In the genomic region with DNA sequence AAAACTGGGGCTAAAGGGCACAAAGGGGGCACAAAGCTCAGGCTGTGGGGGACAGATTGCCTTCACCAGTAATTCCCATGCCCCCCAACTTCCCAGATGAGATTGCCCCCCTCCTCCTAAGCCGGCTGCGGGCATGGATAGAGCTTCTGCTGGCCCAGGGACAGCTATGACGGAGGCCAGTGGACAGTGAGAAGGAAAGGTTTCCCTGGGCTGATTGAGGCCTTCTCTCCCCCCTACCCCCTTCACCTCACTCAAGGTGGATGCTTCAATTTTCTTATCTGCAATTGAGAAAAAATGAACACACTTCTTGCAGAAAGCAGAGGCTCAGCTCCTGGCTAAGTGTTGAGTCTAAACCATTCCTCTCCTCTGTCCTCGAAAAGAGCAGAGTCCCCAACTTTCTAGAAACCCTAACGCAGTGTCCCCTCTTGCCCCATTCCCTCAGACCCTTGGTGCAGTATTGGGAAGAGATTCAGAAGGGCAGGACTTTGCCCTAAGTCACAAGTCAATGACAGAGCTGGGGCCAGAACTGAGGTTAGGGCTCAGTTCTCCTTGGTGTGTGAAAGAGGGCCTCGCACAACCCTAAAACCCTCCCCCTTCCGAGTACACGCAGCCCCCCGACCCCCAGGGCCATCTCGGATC, we compare ENCODE assay signal across 8 cellular contexts. TPM values are rescaled to one million over a fixed set of nuclear protein-coding genes. Genes with fewer than 3 reads are reported as not detected.
DNase-seq lines count a peak whose midpoint lies in the region; ATAC-seq and TF ChIP-seq lines count a peak whose summit lies in the region.

No MANE protein-coding gene starts in this region.

- CTCF ChIA-PET in AG04449 (lab: Yijun Ruan, JAX), result interaction anchor here (0.6 to 5.9 kb wide), 11 partner anchors 8 to 589 kb away, joined by 3 to 60 read pairs (median 4); a partner anchor contains a TSS

- H3K9me3 ChIP-seq in MG63 (no peaks in the 10 kb centered on the region), ectodermal cell (ENCODE audit: control insufficient read depth, low read length) (no peaks in the 10 kb centered on the region), muscle layer of colon (ENCODE audit: low read length) (no peaks in the 10 kb centered on the region)

- TF ChIP-seq CTCF in AG04449 (IDR thresholded peaks at IDR 0.05; ENCODE audit: insufficient read depth, low read length, missing control alignments), result no peak

- H3K4me3 ChIP-seq in AG04449 (ENCODE audit: low read depth, low read length) (peak overlapping the region; percentile 84), MG63 (peak overlapping the region; percentile 95), ectodermal cell (ENCODE audit: insufficient read depth, low read depth, low read length) (peak overlapping the region; percentile 64), muscle layer of colon (ENCODE audit: low read depth in 1 of 2, low read length in 2 of 2) (peak overlapping the region; percentile 90 to 92)

- no peak for DNase-seq in AG04449 (ENCODE audit: low read depth, low spot score)
- no peak for DNase-seq in MG63
- DNase-seq in NCI-H146 treated with DMSO at 0.1 percent for 48 hours (lab: John Stamatoyannopoulos, UW; ENCODE audit: unreplicated experiment), result no peak
- DNase-seq in SK-N-DZ (ENCODE audit: low spot score), result no peak

- H3K4me1 ChIP-seq in ectodermal cell (ENCODE audit: control insufficient read depth, insufficient read depth, low read length) (peaks cover 47% of the 10 kb centered on the region), muscle layer of colon (ENCODE audit: insufficient read depth, low read length) (peaks cover 48% of the 10 kb centered on the region)

- peaks cover 49% of the 10 kb centered on the region for H3K36me3 ChIP-seq in MG63
- H3K36me3 ChIP-seq in ectodermal cell (ENCODE audit: control insufficient read depth, insufficient read depth, low read length), result no peaks in the 10 kb centered on the region
- no peaks in the 10 kb centered on the region for H3K36me3 ChIP-seq in muscle layer of colon (ENCODE audit: insufficient read depth, low read length)

- WGBS in ectodermal cell, 2 experiments, result 4 to 8% methylated on average over 9 to 10 of the region's 10 CpGs

- peak overlapping the region; percentile 100 for H3K9ac ChIP-seq in muscle layer of colon (ENCODE audit: low read length)

- H3K27ac ChIP-seq in ectodermal cell (ENCODE audit: insufficient read depth, low read depth, low read length, poor library complexity, severe bottlenecking), result no peak overlapping the region
- H3K27ac ChIP-seq in muscle layer of colon (ENCODE audit: low read depth, low read length), result peak overlapping the region; percentile 86

- H3K27me3 ChIP-seq in MG63 (no peaks in the 10 kb centered on the region), ectodermal cell (ENCODE audit: control insufficient read depth, insufficient read depth, low read length, poor library complexity, severe bottlenecking) (no peaks in the 10 kb centered on the region), muscle layer of colon (ENCODE audit: control insufficient read depth in 1 of 2, insufficient read depth in 2 of 2, low read length in 2 of 2) (no peaks in the 10 kb centered on the region)

- POLR2A ChIA-PET in AG04449 (lab: Yijun Ruan, JAX), result interaction anchor here (1.1 to 6.1 kb wide), 9 partner anchors 10 to 433 kb away, joined by 3 to 91 read pairs (median 7); a partner anchor contains a TSS

- no peak for ATAC-seq in GM18511 (IDR thresholded peaks at IDR 0.05; ENCODE audit: unreplicated experiment)
- ATAC-seq in GM18861 (IDR thresholded peaks at IDR 0.05; ENCODE audit: unreplicated experiment), result no peak

RNA-seq across cellular contexts. Expression of a gene that starts 0.8 kb away (rescaled TPM):
- total RNA-seq in MG63 (2014; rRNA removed; shearing (Covaris generic); ENCODE audit: low replicate concordance), result 204 and 214 TPM in 2 replicates
- 32.1 TPM for polyA plus RNA-seq in ectodermal cell (2013, experiment 1 of 4)
- 31.7 TPM for polyA plus RNA-seq in ectodermal cell (2013, experiment 2 of 4)
- 21.0 TPM for polyA plus RNA-seq in ectodermal cell (2013, experiment 3 of 4)
- polyA plus RNA-seq in ectodermal cell (2013, experiment 4 of 4), result 22.8 TPM
- polyA plus RNA-seq in SK-N-DZ (2014; cell fraction: cytosol; rRNA removed), result 1.7 and 2.4 TPM in 2 replicates
- polyA plus RNA-seq in SK-N-DZ (2014; cell fraction: nucleus; rRNA removed), result 0.69 and 0.95 TPM in 2 replicates

RNA-seq across cellular contexts. Expression of a gene that starts 15.5 kb away (rescaled TPM):
- 24.5 and 32.3 TPM in 2 replicates for total RNA-seq in MG63 (2014; rRNA removed; shearing (Covaris generic); ENCODE audit: low replicate concordance)
- polyA plus RNA-seq in ectodermal cell (2013, experiment 1 of 4), result 27.1 TPM
- polyA plus RNA-seq in ectodermal cell (2013, experiment 2 of 4), result 26.4 TPM
- 15.9 TPM for polyA plus RNA-seq in ectodermal cell (2013, experiment 3 of 4)
- 19.4 TPM for polyA plus RNA-seq in ectodermal cell (2013, experiment 4 of 4)
- 16.3 and 41.5 TPM in 2 replicates for polyA plus RNA-seq in SK-N-DZ (2014; cell fraction: cytosol; rRNA removed)
- 7.9 and 12.1 TPM in 2 replicates for polyA plus RNA-seq in SK-N-DZ (2014; cell fraction: nucleus; rRNA removed)

RNA-seq across cellular contexts. Expression of a gene that starts 30.7 kb away (rescaled TPM):
- total RNA-seq in MG63 (2014; rRNA removed; shearing (Covaris generic); ENCODE audit: low replicate concordance), result not detected in 2 replicates
- not detected for polyA plus RNA-seq in ectodermal cell (2013, experiment 1 of 4)
- polyA plus RNA-seq in ectodermal cell (2013, experiment 2 of 4), result not detected
- polyA plus RNA-seq in ectodermal cell (2013, experiment 3 of 4), result not detected
- polyA plus RNA-seq in ectodermal cell (2013, experiment 4 of 4), result not detected
- not detected in 2 replicates for polyA plus RNA-seq in SK-N-DZ (2014; cell fraction: cytosol; rRNA removed)
- polyA plus RNA-seq in SK-N-DZ (2014; cell fraction: nucleus; rRNA removed), result not detected in 2 replicates

RNA-seq across cellular contexts. Expression of a gene that starts 39.3 kb away (rescaled TPM):
- not detected in 2 replicates for total RNA-seq in MG63 (2014; rRNA removed; shearing (Covaris generic); ENCODE audit: low replicate concordance)
- polyA plus RNA-seq in ectodermal cell (2013, experiment 1 of 4), result not detected
- 0.12 TPM for polyA plus RNA-seq in ectodermal cell (2013, experiment 2 of 4)
- not detected for polyA plus RNA-seq in ectodermal cell (2013, experiment 3 of 4)
- 0.16 TPM for polyA plus RNA-seq in ectodermal cell (2013, experiment 4 of 4)
- 0.10 TPM in 1 of 2 replicates, not detected in the other for polyA plus RNA-seq in SK-N-DZ (2014; cell fraction: cytosol; rRNA removed)
- not detected in 2 replicates for polyA plus RNA-seq in SK-N-DZ (2014; cell fraction: nucleus; rRNA removed)

RNA-seq across cellular contexts. Expression of a gene that starts 40.8 kb away (rescaled TPM):
- not detected in 2 replicates for total RNA-seq in MG63 (2014; rRNA removed; shearing (Covaris generic); ENCODE audit: low replicate concordance)
- polyA plus RNA-seq in ectodermal cell (2013, experiment 1 of 4), result not detected
- polyA plus RNA-seq in ectodermal cell (2013, experiment 2 of 4), result not detected
- not detected for polyA plus RNA-seq in ectodermal cell (2013, experiment 3 of 4)
- polyA plus RNA-seq in ectodermal cell (2013, experiment 4 of 4), result not detected
- polyA plus RNA-seq in SK-N-DZ (2014; cell fraction: cytosol; rRNA removed), result not detected in 2 replicates
- not detected in 2 replicates for polyA plus RNA-seq in SK-N-DZ (2014; cell fraction: nucleus; rRNA removed)
